1 cellular context compared by ENCODE assay signal in the genomic region with DNA sequence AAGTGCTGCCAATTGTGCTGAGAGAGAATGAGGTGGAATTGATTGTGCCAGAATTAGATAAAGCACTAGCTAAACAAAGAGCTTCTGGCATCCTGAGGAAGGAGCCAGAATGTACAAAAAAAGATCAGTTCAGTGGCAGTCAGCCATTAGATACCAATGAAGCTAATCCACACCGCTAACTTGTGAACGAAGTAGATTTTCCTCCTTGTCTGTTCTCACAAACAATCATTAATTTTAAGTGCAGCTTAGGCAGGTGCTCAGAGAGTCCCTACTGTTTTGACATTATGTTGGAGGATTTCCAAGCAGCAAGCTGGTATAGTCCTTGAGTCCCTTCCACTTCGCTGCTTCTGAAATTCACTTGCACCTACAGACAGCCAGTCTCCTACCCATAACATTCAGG.
TF ChIP-seq lines count a peak whose summit lies in the region.

No MANE protein-coding gene starts in this region.

TF ChIP-seq in GM23338, 12 proteins besides CTCF, POLR2A, EP300 and RAD21 (continued from another document):
- TF ChIP-seq, protein P1, sequence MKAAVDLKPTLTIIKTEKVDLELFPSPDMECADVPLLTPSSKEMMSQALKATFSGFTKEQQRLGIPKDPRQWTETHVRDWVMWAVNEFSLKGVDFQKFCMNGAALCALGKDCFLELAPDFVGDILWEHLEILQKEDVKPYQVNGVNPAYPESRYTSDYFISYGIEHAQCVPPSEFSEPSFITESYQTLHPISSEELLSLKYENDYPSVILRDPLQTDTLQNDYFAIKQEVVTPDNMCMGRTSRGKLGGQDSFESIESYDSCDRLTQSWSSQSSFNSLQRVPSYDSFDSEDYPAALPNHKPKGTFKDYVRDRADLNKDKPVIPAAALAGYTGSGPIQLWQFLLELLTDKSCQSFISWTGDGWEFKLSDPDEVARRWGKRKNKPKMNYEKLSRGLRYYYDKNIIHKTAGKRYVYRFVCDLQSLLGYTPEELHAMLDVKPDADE (IDR thresholded peaks at IDR 0.05), result no peak
- TF ChIP-seq POLR2AphosphoS5 (IDR thresholded peaks at IDR 0.05; ENCODE audit: low read depth) (no peak), CREB1 (CRISPR knock-in tag; IDR thresholded peaks at IDR 0.05; ENCODE audit: low read depth) (no peak), STAT1 (IDR thresholded peaks at IDR 0.05; ENCODE audit: unreplicated experiment) (no peak), EZH2 (IDR thresholded peaks at IDR 0.05; ENCODE audit: low read depth, unreplicated experiment) (no peak)
- TF ChIP-seq, protein P2, sequence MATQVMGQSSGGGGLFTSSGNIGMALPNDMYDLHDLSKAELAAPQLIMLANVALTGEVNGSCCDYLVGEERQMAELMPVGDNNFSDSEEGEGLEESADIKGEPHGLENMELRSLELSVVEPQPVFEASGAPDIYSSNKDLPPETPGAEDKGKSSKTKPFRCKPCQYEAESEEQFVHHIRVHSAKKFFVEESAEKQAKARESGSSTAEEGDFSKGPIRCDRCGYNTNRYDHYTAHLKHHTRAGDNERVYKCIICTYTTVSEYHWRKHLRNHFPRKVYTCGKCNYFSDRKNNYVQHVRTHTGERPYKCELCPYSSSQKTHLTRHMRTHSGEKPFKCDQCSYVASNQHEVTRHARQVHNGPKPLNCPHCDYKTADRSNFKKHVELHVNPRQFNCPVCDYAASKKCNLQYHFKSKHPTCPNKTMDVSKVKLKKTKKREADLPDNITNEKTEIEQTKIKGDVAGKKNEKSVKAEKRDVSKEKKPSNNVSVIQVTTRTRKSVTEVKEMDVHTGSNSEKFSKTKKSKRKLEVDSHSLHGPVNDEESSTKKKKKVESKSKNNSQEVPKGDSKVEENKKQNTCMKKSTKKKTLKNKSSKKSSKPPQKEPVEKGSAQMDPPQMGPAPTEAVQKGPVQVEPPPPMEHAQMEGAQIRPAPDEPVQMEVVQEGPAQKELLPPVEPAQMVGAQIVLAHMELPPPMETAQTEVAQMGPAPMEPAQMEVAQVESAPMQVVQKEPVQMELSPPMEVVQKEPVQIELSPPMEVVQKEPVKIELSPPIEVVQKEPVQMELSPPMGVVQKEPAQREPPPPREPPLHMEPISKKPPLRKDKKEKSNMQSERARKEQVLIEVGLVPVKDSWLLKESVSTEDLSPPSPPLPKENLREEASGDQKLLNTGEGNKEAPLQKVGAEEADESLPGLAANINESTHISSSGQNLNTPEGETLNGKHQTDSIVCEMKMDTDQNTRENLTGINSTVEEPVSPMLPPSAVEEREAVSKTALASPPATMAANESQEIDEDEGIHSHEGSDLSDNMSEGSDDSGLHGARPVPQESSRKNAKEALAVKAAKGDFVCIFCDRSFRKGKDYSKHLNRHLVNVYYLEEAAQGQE (IDR thresholded peaks at IDR 0.05; ENCODE audit: unreplicated experiment), result no peak
